Comparison of ENCODE assay signal across 11 cellular contexts in the genomic region with DNA sequence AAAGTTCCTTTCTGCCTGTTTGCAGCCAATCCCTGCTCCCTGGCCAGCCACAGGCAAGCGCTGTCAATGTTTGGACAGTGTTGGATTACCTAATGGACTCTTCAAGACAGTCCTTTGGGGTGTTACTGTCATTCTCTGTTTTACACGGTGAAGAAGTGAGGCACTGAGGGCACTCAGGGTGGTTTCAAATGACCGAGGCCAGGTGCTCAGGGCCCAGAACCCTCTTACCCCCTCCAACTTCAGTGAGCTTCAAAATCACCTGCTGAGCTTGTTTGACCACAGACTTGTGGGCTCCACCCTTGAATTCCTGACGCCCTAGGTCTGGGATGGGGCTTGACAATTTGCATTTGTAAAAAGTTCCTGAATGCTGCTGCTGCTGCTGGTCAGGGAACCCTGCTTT.
DNase-seq lines count a peak whose midpoint lies in the region; ATAC-seq and TF ChIP-seq lines count a peak whose summit lies in the region.
"Had no signal": no experiment of that assay in that cellular context is flagged by ENCODE, and none has a peak within 500 bp of the region (broad histone marks: within the 10 kb centered on the region; RNA-seq: fewer than 3 reads in every experiment).

No MANE protein-coding gene starts in this region.

- H3K27ac Mint-ChIP-seq in mesothelial cell of epicardium: no peak overlapping the region

- peaks cover 3% of the 10 kb centered on the region for H3K9me3 Mint-ChIP-seq in mesothelial cell of epicardium

- H3K27me3 Mint-ChIP-seq in mesothelial cell of epicardium (ENCODE audit: low read depth): no peaks in the 10 kb centered on the region

- peak; percentile 20 for ATAC-seq in left ventricle myocardium superior
- no peak for ATAC-seq in left cardiac atrium
- no peak for ATAC-seq in HG02840 (IDR thresholded peaks at IDR 0.05; ENCODE audit: low FRiP score, unreplicated experiment)

- TF ChIP-seq CTCF in mesothelial cell of epicardium (IDR thresholded peaks at IDR 0.05; ENCODE audit: unreplicated experiment) (no peak), dorsolateral prefrontal cortex (IDR thresholded peaks at IDR 0.05 in 54 of 56, conservative IDR thresholded peaks at IDR 0.05 in 2 of 56; ENCODE audit: low read depth in 1 of 56, partially characterized antibody in 56 of 56) (no peak)

- no peak overlapping the region for H3K4me3 ChIP-seq in dorsolateral prefrontal cortex

- peaks cover 2% of the 10 kb centered on the region for H3K36me3 Mint-ChIP-seq in mesothelial cell of epicardium

- H3K27me3 ChIP-seq in dorsolateral prefrontal cortex: no peaks in the 10 kb centered on the region

- no peak overlapping the region for H3K4me3 Mint-ChIP-seq in mesothelial cell of epicardium

- DNase-seq in left ventricle myocardium superior (no peak), left cardiac atrium (no peak), NCI-H774 (lab: John Stamatoyannopoulos, UW) (peak; percentile 61), islet precursor cell (peak; percentile 80), H4 (ENCODE audit: low spot score) (no peak), mesothelial cell of epicardium (ENCODE audit: low spot score in 2 of 2, unreplicated experiment in 2 of 2) (no peak), dorsolateral prefrontal cortex (no peak)
- DNase-seq: NCI-H446, right cardiac atrium, T-helper 2 cell had no signal

- H3K27ac ChIP-seq in dorsolateral prefrontal cortex: peak overlapping the region in 24 of 59 donors; percentile 0 to 73 (median 24)

- intact Hi-C loops in left ventricle myocardium superior (cut with micrococcal nuclease) (no loop called here), left cardiac atrium (cut with DNase I) (no loop called here), dorsolateral prefrontal cortex (cut with DNase I) (no loop called here)

- peaks cover 8% of the 10 kb centered on the region for H3K4me1 Mint-ChIP-seq in mesothelial cell of epicardium

Comparison
In these comparisons a context has a peak if more than half of its experiments do, and no peak if none do; other contexts are left out.
1. DNase-seq: peak in NCI-H774 (single experiment) and islet precursor cell (single experiment); none in left ventricle myocardium superior (single experiment), left cardiac atrium (single experiment), H4 (single experiment), mesothelial cell of epicardium (0 of 2) and dorsolateral prefrontal cortex (0 of 10).